In the genomic region with DNA sequence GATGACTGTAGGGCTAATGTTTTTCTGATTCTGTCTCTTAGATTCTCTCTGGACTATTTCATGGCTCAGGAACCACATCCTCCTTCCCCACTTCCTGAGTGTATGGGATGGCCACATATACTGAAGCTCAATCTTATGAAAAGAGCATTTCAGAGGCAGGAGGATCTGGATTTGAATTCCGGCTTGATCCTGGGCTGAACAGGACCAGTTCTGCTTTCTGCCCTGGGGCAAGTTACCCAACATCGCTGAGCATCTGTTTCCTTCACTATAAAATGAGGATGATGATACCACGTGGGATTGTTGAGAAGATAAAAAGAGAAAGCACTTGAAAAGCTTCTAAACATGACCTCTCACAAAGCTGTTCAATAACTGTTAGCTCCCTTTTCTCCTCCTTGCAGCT, we compare ENCODE assay signal across 10 cellular contexts.
DNase-seq lines count a peak whose midpoint lies in the region; ATAC-seq, FAIRE-seq and TF ChIP-seq lines count a peak whose summit lies in the region.
"Had no signal": no experiment of that assay in that cellular context is flagged by ENCODE, and none has a peak within 500 bp of the region (broad histone marks: within the 10 kb centered on the region; RNA-seq: fewer than 3 reads in every experiment).

No MANE protein-coding gene starts in this region.

- H3K27me3 ChIP-seq in MM.1S (replicated peaks; ENCODE audit: insufficient read depth, low read length) (no peaks in the 10 kb centered on the region), astrocyte (ENCODE audit: insufficient read depth, low read length) (no peaks in the 10 kb centered on the region)

- H3K79me2 ChIP-seq in MM.1S (ENCODE audit: low read length) (no peaks in the 10 kb centered on the region), astrocyte (ENCODE audit: insufficient read depth, low read length) (no peaks in the 10 kb centered on the region)

- H3K9me3 Mint-ChIP-seq in astrocyte (ENCODE audit: unreplicated experiment): no peaks in the 10 kb centered on the region
- no peaks in the 10 kb centered on the region for H3K9me3 Mint-ChIP-seq in naive thymus-derived CD8-positive, alpha-beta T cell

- DNase-seq in EL (peak; percentile 47), MM.1S (peak; percentile 39), astrocyte (ENCODE audit: low read depth) (no peak), ureter (ENCODE audit: low spot score) (no peak), iPS-NIHi7 (ENCODE audit: extremely low spot score) (no peak)
- DNase-seq in naive thymus-derived CD8-positive, alpha-beta T cell: no peak
- DNase-seq in stimulated activated CD4-positive, alpha-beta T cell treated with anti-CD3 and anti-CD28 coated beads, Interleukin-4, amount 100 ng/mL, for 1 hour: no peak

- H3K36me3 ChIP-seq in MM.1S (replicated peaks; ENCODE audit: insufficient read depth, low read length) (no peaks in the 10 kb centered on the region), astrocyte (ENCODE audit: insufficient read depth, low read length) (no peaks in the 10 kb centered on the region)

- no peaks in the 10 kb centered on the region for H3K9me2 ChIP-seq in MM.1S (replicated peaks; ENCODE audit: insufficient read depth, low read length)

- no peaks in the 10 kb centered on the region for H3K9me3 ChIP-seq in MM.1S (replicated peaks; ENCODE audit: insufficient read depth, low read length)
- H3K9me3 ChIP-seq in astrocyte (ENCODE audit: insufficient read depth, low read depth, low read length): no peaks in the 10 kb centered on the region

- peak overlapping the region; percentile 6; the same call in 1 of the 2 replicates for H3K4me3 ChIP-seq in MM.1S (ENCODE audit: low read length)
- no peak overlapping the region for H3K4me3 ChIP-seq in astrocyte (ENCODE audit: insufficient read depth, low read depth, low read length)

- POLR2A ChIA-PET in naive thymus-derived CD8-positive, alpha-beta T cell (lab: Charles Lee): no interaction called here

- H2AFZ ChIP-seq in MM.1S (ENCODE audit: low read length) (peak overlapping the region; percentile 60), astrocyte (ENCODE audit: low read depth, low read length) (peak overlapping the region; percentile 26)

- no peaks in the 10 kb centered on the region for H3K27me3 Mint-ChIP-seq in astrocyte (ENCODE audit: low read depth, unreplicated experiment)
- peaks cover 2 to 28% (median 5%) of the 10 kb centered on the region in 5 donors for H3K27me3 Mint-ChIP-seq in naive thymus-derived CD8-positive, alpha-beta T cell

- TF ChIP-seq CTCF in MM.1S (IDR thresholded peaks at IDR 0.05; ENCODE audit: low read length) (no peak), astrocyte (IDR thresholded peaks at IDR 0.05; ENCODE audit: insufficient read depth, low read depth, low read length) (no peak)

- peaks cover 37% of the 10 kb centered on the region for H3K4me1 Mint-ChIP-seq in astrocyte (ENCODE audit: low read depth, unreplicated experiment)
- H3K4me1 Mint-ChIP-seq in naive thymus-derived CD8-positive, alpha-beta T cell: peaks cover 7 to 20% (median 16%) of the 10 kb centered on the region in 4 donors

- H3K4me2 ChIP-seq in MM.1S (ENCODE audit: low read depth, low read length) (peak overlapping the region; percentile 39), astrocyte (ENCODE audit: low read length) (peak overlapping the region; percentile 33)

- no peaks in the 10 kb centered on the region for H3K36me3 Mint-ChIP-seq in astrocyte (ENCODE audit: low read depth, unreplicated experiment)
- H3K36me3 Mint-ChIP-seq in naive thymus-derived CD8-positive, alpha-beta T cell: no peaks in the 10 kb centered on the region

- H3K9ac ChIP-seq in MM.1S (ENCODE audit: low read length): peak overlapping the region; percentile 31; the same call in 1 of the 2 replicates
- H3K9ac ChIP-seq in astrocyte (ENCODE audit: low read length): no peak overlapping the region

- no peak overlapping the region for H3K4me3 Mint-ChIP-seq in astrocyte (ENCODE audit: unreplicated experiment)
- H3K4me3 Mint-ChIP-seq in naive thymus-derived CD8-positive, alpha-beta T cell: peak overlapping the region in 7 of 10 donors; percentile 2 to 64 (median 5)

- peak overlapping the region; percentile 85 for H3K27ac Mint-ChIP-seq in astrocyte (ENCODE audit: unreplicated experiment)
- peak overlapping the region; percentile 0 to 87 (median 62) for H3K27ac Mint-ChIP-seq in naive thymus-derived CD8-positive, alpha-beta T cell

- peaks cover 14% of the 10 kb centered on the region for H3F3A ChIP-seq in MM.1S (ENCODE audit: insufficient read depth, low read length)

- H3K27ac ChIP-seq in MM.1S (ENCODE audit: low read length) (peak overlapping the region; percentile 67), astrocyte (ENCODE audit: low read depth, low read length) (no peak overlapping the region)

- ATAC-seq in naive thymus-derived CD8-positive, alpha-beta T cell: peak; percentile 53 to 57
- ATAC-seq in HG02623 (IDR thresholded peaks at IDR 0.05; ENCODE audit: unreplicated experiment): no peak
- ATAC-seq: esophagus mucosa, HCT116 had no signal

- H4K20me1 ChIP-seq in MM.1S (ENCODE audit: insufficient read depth, low read length) (no peaks in the 10 kb centered on the region), astrocyte (ENCODE audit: insufficient read depth, low read length) (no peaks in the 10 kb centered on the region)

- FAIRE-seq in astrocyte (lab: Jason Lieb, UNC): no peak

- H3K4me1 ChIP-seq in MM.1S (ENCODE audit: low read length): peaks cover 26% of the 10 kb centered on the region
- H3K4me1 ChIP-seq in astrocyte (ENCODE audit: insufficient read depth, low read length): peaks cover 25% of the 10 kb centered on the region

Comparison
In these comparisons a context has a peak if more than half of its experiments do, and no peak if none do; other contexts are left out.
1. DNase-seq: peak in EL (single experiment) and MM.1S (single experiment); none in astrocyte (single experiment), naive thymus-derived CD8-positive, alpha-beta T cell (0 of 10), ureter (single experiment), stimulated activated CD4-positive, alpha-beta T cell treated with anti-CD3 and anti-CD28 coated beads, Interleukin-4, amount 100 ng/mL, for 1 hour (single experiment) and iPS-NIHi7 (single experiment).